ENCODE assay signal across 25 cellular contexts in the genomic region with DNA sequence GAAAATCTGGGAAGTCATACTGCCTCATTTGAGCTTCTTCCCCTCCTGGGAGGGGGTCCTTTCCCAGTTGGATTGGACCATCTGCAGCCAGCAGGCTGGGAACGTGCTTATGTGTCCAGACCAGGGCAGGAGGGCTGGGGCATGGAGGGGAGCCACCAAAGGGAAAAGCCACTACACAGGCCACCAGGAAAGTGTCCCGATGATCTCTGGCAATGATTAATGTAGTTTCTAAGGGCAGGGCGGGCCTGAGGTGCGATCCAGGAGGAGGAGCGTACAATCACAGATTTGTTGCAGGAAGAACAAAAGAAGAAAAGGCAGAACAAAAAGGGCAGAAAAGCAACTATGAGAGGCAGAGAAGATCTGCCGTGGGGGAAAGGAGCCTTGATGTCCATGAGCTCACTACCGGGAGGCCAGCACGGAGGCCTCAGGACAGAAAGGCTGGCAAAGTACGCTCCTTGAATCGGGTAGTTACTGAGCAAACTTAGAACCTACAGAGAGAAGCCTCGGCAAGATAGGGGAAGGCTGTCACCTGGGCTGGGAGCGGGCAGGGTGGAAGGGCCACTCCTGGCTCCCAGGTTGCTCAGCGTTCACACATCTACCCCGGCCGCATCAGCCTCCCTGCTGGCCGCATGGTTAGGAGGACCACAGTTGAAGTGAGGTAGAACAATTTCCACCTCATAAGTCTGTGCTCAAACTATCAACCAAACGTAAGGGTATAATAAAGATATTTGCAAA.
DNase-seq lines count a peak whose midpoint lies in the region; ATAC-seq, FAIRE-seq and TF ChIP-seq lines count a peak whose summit lies in the region.
"Had no signal": no experiment of that assay in that cellular context is flagged by ENCODE, and none has a peak within 500 bp of the region (broad histone marks: within the 10 kb centered on the region; RNA-seq: fewer than 3 reads in every experiment).

No MANE protein-coding gene starts in this region.

- H2AFZ ChIP-seq in IMR-90 (replicated peaks; ENCODE audit: low read length, poor library complexity): no peak overlapping the region
- no peak overlapping the region for H2AFZ ChIP-seq in K562 (ENCODE audit: low read depth, low read length)
- no peak overlapping the region for H2AFZ ChIP-seq in Karpas-422 (ENCODE audit: low read length)

- no peaks in the 10 kb centered on the region for H3K9me1 ChIP-seq in IMR-90 (ENCODE audit: insufficient read depth, low read length)
- no peaks in the 10 kb centered on the region for H3K9me1 ChIP-seq in K562 (ENCODE audit: control insufficient read depth, insufficient read depth, low read length)

- no peak overlapping the region for H3K27ac ChIP-seq in IMR-90 (ENCODE audit: insufficient read depth, low read length)
- H3K27ac ChIP-seq in K562 (ENCODE audit: extremely low read depth, low read depth, low read length): no peak overlapping the region
- peak overlapping the region; percentile 59 to 69 for H3K27ac ChIP-seq in mucosa of rectum (ENCODE audit: low read depth in 2 of 2, low read length in 2 of 2)
- peak overlapping the region; percentile 55 to 79 (median 72) for H3K27ac ChIP-seq in transverse colon
- no peak overlapping the region for H3K27ac ChIP-seq in Karpas-422 (ENCODE audit: low read length)
- H3K27ac ChIP-seq: C4-2B, HL-60, Peyer's patch, SK-N-MC had no signal

- H3K27me3 ChIP-seq in IMR-90 (ENCODE audit: control insufficient read depth, insufficient read depth, low read length) (peaks cover 14% of the 10 kb centered on the region), K562 (ENCODE audit: control insufficient read depth in 2 of 2, insufficient read depth in 2 of 2, low read length in 2 of 2) (peaks cover 34 to 59% of the 10 kb centered on the region in 2 experiments), mucosa of rectum (ENCODE audit: control insufficient read depth in 2 of 2, insufficient read depth in 2 of 2, low read length in 2 of 2) (no peaks in the 10 kb centered on the region), transverse colon (peaks cover 3% of the 10 kb centered on the region), Karpas-422 (ENCODE audit: low read length) (no peaks in the 10 kb centered on the region)
- H3K27me3 ChIP-seq: Peyer's patch had no signal

- no TSS peak for BruUV-seq in IMR-90 (replicated peaks; lab: Mats Ljungman, UMichigan)
- BruUV-seq in K562 (replicated peaks; lab: Mats Ljungman, UMichigan): no TSS peak

- H2BK15ac ChIP-seq in IMR-90 (ENCODE audit: low read depth, low read length): no peak overlapping the region

- no peak overlapping the region for H3K27ac Mint-ChIP-seq in stimulated activated naive B cell treated with anti-CD40 and anti-IgM and Interleukin-4, amounts not matched to agents 10 μg/mL and 1 μg/mL and 100 μg/mL, for 72 hours
- H3K27ac Mint-ChIP-seq: B cell; CD8-positive, alpha-beta T cell had no signal

- in situ Hi-C loops in IMR-90 (cut with MboI; ENCODE audit: low sequenced_read_pairs) (no loop called here), K562 (cut with MboI) (no loop called here), transverse colon (cut with MboI; ENCODE audit: low pct_ligation_motif_present in 1 of 4, low pct_unique_long_range_greater_than_20kb in 1 of 4, low sequenced_read_pairs in 3 of 4) (no loop called here)

- no peak overlapping the region for H3K4me3 ChIP-seq in IMR-90 (ENCODE audit: insufficient read depth, low read depth, low read length)
- H3K4me3 ChIP-seq in K562: no peak overlapping the region
- H3K4me3 ChIP-seq in mucosa of rectum (ENCODE audit: low read length in 2 of 2): peak overlapping the region; percentile 34 to 51
- peak overlapping the region in 1 of 4 donors; percentile 34 for H3K4me3 ChIP-seq in transverse colon
- no peak overlapping the region for H3K4me3 ChIP-seq in Karpas-422 (ENCODE audit: low read length)
- H3K4me3 ChIP-seq: GM12878, Peyer's patch, SK-N-MC had no signal

- ATAC-seq in IMR-90 (ENCODE audit: low read depth): no peak
- ATAC-seq in K562: no peak
- no peak for ATAC-seq in stimulated activated naive B cell treated with anti-CD40 and anti-IgM and Interleukin-4, amounts not matched to agents 10 μg/mL and 1 μg/mL and 100 μg/mL, for 72 hours (replicated peaks)
- ATAC-seq: CD8-positive, alpha-beta T cell; GM12878 had no signal

- no peaks in the 10 kb centered on the region for H3K79me1 ChIP-seq in IMR-90 (ENCODE audit: low read depth in 1 of 2, low read length in 2 of 2)

- no peak overlapping the region for H4K8ac ChIP-seq in IMR-90 (ENCODE audit: low read depth in 2 of 2, low read length in 2 of 2)

- no peak overlapping the region for H3K14ac ChIP-seq in IMR-90 (replicated peaks; ENCODE audit: low read depth, low read length)

- H3K4me1 ChIP-seq in IMR-90 (ENCODE audit: control insufficient read depth, insufficient read depth, low read length) (no peaks in the 10 kb centered on the region), K562 (replicated peaks in 1 of 2; ENCODE audit: control insufficient read depth in 2 of 2, insufficient read depth in 2 of 2, low read length in 2 of 2) (no peaks in the 10 kb centered on the region), mucosa of rectum (ENCODE audit: control insufficient read depth in 2 of 2, insufficient read depth in 2 of 2, low read length in 2 of 2) (peaks cover 0 to 5% of the 10 kb centered on the region in 2 donors), transverse colon (no peaks in the 10 kb centered on the region), Karpas-422 (ENCODE audit: low read length) (no peaks in the 10 kb centered on the region)
- H3K4me1 ChIP-seq: Caco-2, Peyer's patch had no signal

- no peaks in the 10 kb centered on the region for H3K36me3 Mint-ChIP-seq in stimulated activated naive B cell treated with anti-CD40 and anti-IgM and Interleukin-4, amounts not matched to agents 10 μg/mL and 1 μg/mL and 100 μg/mL, for 72 hours
- H3K36me3 Mint-ChIP-seq: CD8-positive, alpha-beta T cell had no signal

- CTCF ChIA-PET in IMR-90 (lab: Yijun Ruan, JAX): no interaction called here
- CTCF ChIA-PET in K562 (lab: Yijun Ruan, JAX; ENCODE audit: low intra/inter-chr PET ratio): no interaction called here

- H3K4me3 Mint-ChIP-seq in stimulated activated naive B cell treated with anti-CD40 and anti-IgM and Interleukin-4, amounts not matched to agents 10 μg/mL and 1 μg/mL and 100 μg/mL, for 72 hours: no peak overlapping the region
- H3K4me3 Mint-ChIP-seq: B cell; CD8-positive, alpha-beta T cell had no signal

- POLR2A ChIA-PET in IMR-90 (lab: Charles Lee; ENCODE audit: unreplicated experiment): no interaction called here
- POLR2A ChIA-PET in K562 (lab: Yijun Ruan, JAX): interaction anchor here (0.5 to 1.4 kb wide), 3 partner anchors 9 to 267 kb away, joined by 3 to 4 read pairs (median 3); no protein-coding TSS in a partner anchor

- no CpG with 5 or more reads among the region's 17 CpGs for WGBS in IMR-90 (ENCODE audit: extremely low coverage in 2 of 2, insufficient read length in 1 of 2), 2 experiments
- 1% methylated on average over 17 of the region's 17 CpGs for WGBS in K562 (ENCODE audit: insufficient coverage, low coverage, missing lambda C conversion rate)
- WGBS in transverse colon (ENCODE audit: low coverage in 1 of 2), 2 donors: 60 to 61% methylated on average over 3 to 17 of the region's 17 CpGs

- peak overlapping the region; percentile 13 for H2AK9ac ChIP-seq in IMR-90 (replicated peaks; ENCODE audit: low read depth, low read length, poor library complexity)

- no peak overlapping the region for H2BK5ac ChIP-seq in IMR-90 (ENCODE audit: low read depth, low read length, poor library complexity, severe bottlenecking)

- no peak overlapping the region for H2BK120ac ChIP-seq in IMR-90 (ENCODE audit: low read depth, low read length)

- dilution Hi-C loops in IMR-90 (cut with HindIII; ENCODE audit: low sequenced_read_pairs, unreplicated experiment): no loop called here

- no peak overlapping the region for H3K4me2 ChIP-seq in IMR-90 (ENCODE audit: low read depth, low read length)
- H3K4me2 ChIP-seq in K562 (ENCODE audit: insufficient read depth, low read length): no peak overlapping the region
- H3K4me2 ChIP-seq in Karpas-422 (ENCODE audit: low read depth, low read length, poor library complexity, severe bottlenecking): no peak overlapping the region

- H3K18ac ChIP-seq in IMR-90 (ENCODE audit: low read depth, low read length): no peak overlapping the region

- no peak overlapping the region for H2AK5ac ChIP-seq in IMR-90 (ENCODE audit: low read depth, low read length)

- H3K9ac ChIP-seq in IMR-90 (ENCODE audit: low read depth, low read length) (no peak overlapping the region), K562 (ENCODE audit: insufficient read depth in 1 of 2, low read depth in 2 of 2, low read length in 2 of 2) (no peak overlapping the region), mucosa of rectum (ENCODE audit: low read depth in 1 of 2, low read length in 2 of 2) (peak overlapping the region in 1 of 2 donors; percentile 21), Karpas-422 (ENCODE audit: low read length) (no peak overlapping the region)

- H4K5ac ChIP-seq in IMR-90 (ENCODE audit: low read depth, low read length): no peak overlapping the region

- H3K27me3 Mint-ChIP-seq in stimulated activated naive B cell treated with anti-CD40 and anti-IgM and Interleukin-4, amounts not matched to agents 10 μg/mL and 1 μg/mL and 100 μg/mL, for 72 hours: peaks cover 12 to 30% of the 10 kb centered on the region in 2 donors

- intact Hi-C loops in IMR-90 (cut with micrococcal nuclease) (no loop called here), K562 (cut with micrococcal nuclease) (no loop called here), transverse colon (cut with DNase I; ENCODE audit: low total_unique reads) (no loop called here)

- H3K4ac ChIP-seq in IMR-90 (ENCODE audit: low read depth, low read length): no peak overlapping the region

- H3K56ac ChIP-seq in IMR-90 (ENCODE audit: extremely low read depth, insufficient read depth, low read length): no peak overlapping the region

- FAIRE-seq in K562 (lab: Jason Lieb, UNC): no peak
- FAIRE-seq: GM12878, H1 had no signal

- H3K9me3 ChIP-seq in IMR-90 (ENCODE audit: control insufficient read depth, insufficient read depth, low read length) (no peaks in the 10 kb centered on the region; the same call in 1 of the 2 replicates), K562 (replicated peaks; ENCODE audit: control insufficient read depth, insufficient read depth, low read depth, low read length) (no peaks in the 10 kb centered on the region), mucosa of rectum (ENCODE audit: control insufficient read depth in 2 of 2, low read length in 2 of 2) (no peaks in the 10 kb centered on the region), transverse colon (no peaks in the 10 kb centered on the region), Karpas-422 (ENCODE audit: low read length) (no peaks in the 10 kb centered on the region)
- H3K9me3 ChIP-seq: Caco-2, Peyer's patch had no signal

- TF ChIP-seq POLR2A in IMR-90 (IDR thresholded peaks at IDR 0.05; ENCODE audit: low read depth, low read length) (no peak), K562 (conservative IDR thresholded peaks at IDR 0.05) (no peak), transverse colon (IDR thresholded peaks at IDR 0.05) (peak; percentile 35)

- no peak for DNase-seq in IMR-90
- no peak for DNase-seq in K562 (ENCODE audit: extremely low read depth in 1 of 4, low spot score in 3 of 4)
- peak; percentile 48 for DNase-seq in transverse colon
- DNase-seq in Karpas-422: no peak
- no peak for DNase-seq in stimulated activated naive B cell treated with anti-CD40 and anti-IgM and Interleukin-4, amounts not matched to agents 10 μg/mL and 1 μg/mL and 100 μg/mL, for 72 hours
- no peak for DNase-seq in germinal center (ENCODE audit: low spot score)
- DNase-seq: Caco-2; CD8-positive, alpha-beta T cell; DMS79; GDM1; HCEC 1CT; KG1; MM.1S; NCI-H2029; NCI-H446 treated with DMSO at 0.1 percent for 48 hours; NCI-H526 treated with DMSO at 0.1 percent for 48 hours; Peyer's patch; SHP77 treated with DMSO at 0.1 percent for 48 hours had no signal

- H4K20me1 ChIP-seq in IMR-90 (ENCODE audit: insufficient read depth, low read length) (no peaks in the 10 kb centered on the region), K562 (replicated peaks; ENCODE audit: control insufficient read depth, insufficient read depth, low read length) (no peaks in the 10 kb centered on the region), Karpas-422 (ENCODE audit: insufficient read depth, low read depth, low read length) (no peaks in the 10 kb centered on the region)

- no peak overlapping the region for H3K23ac ChIP-seq in IMR-90 (ENCODE audit: low read depth, low read length)

- TF ChIP-seq RAD21 in IMR-90 (IDR thresholded peaks at IDR 0.05; ENCODE audit: low read length): no peak
- TF ChIP-seq RAD21 in K562 (CRISPR knock-in tag; conservative IDR thresholded peaks at IDR 0.05 in 1 of 2, IDR thresholded peaks at IDR 0.05 in 1 of 2): no peak

- H2BK20ac ChIP-seq in IMR-90 (ENCODE audit: low read depth, low read length): no peak overlapping the region

- no peak overlapping the region for H4K91ac ChIP-seq in IMR-90 (ENCODE audit: insufficient read depth, low read depth, low read length)

- no peak for TF ChIP-seq CTCF in IMR-90 (conservative IDR thresholded peaks at IDR 0.05; ENCODE audit: low read depth, low read length)
- no peak for TF ChIP-seq CTCF in K562 (IDR thresholded peaks at IDR 0.05 in 2 of 3, conservative IDR thresholded peaks at IDR 0.05 in 1 of 3; ENCODE audit: insufficient read depth in 2 of 3, low read depth in 1 of 3, low read length in 3 of 3)
- TF ChIP-seq CTCF in transverse colon (IDR thresholded peaks at IDR 0.05): no peak

- H3K36me3 ChIP-seq in IMR-90 (ENCODE audit: control insufficient read depth, insufficient read depth, low read length) (no peaks in the 10 kb centered on the region), K562 (ENCODE audit: control insufficient read depth, insufficient read depth, low read length) (no peaks in the 10 kb centered on the region), mucosa of rectum (ENCODE audit: control insufficient read depth in 2 of 2, insufficient read depth in 2 of 2, low read length in 2 of 2) (no peaks in the 10 kb centered on the region), transverse colon (no peaks in the 10 kb centered on the region), Karpas-422 (ENCODE audit: insufficient read depth, low read length) (no peaks in the 10 kb centered on the region)
- H3K36me3 ChIP-seq: Peyer's patch had no signal

- no peaks in the 10 kb centered on the region for H3K79me2 ChIP-seq in K562 (ENCODE audit: control insufficient read depth, insufficient read depth, low read length)
- no peaks in the 10 kb centered on the region for H3K79me2 ChIP-seq in Karpas-422 (ENCODE audit: low read length)

- no peaks in the 10 kb centered on the region for H3K9me3 Mint-ChIP-seq in stimulated activated naive B cell treated with anti-CD40 and anti-IgM and Interleukin-4, amounts not matched to agents 10 μg/mL and 1 μg/mL and 100 μg/mL, for 72 hours
- H3K9me3 Mint-ChIP-seq: CD8-positive, alpha-beta T cell had no signal

- H3K4me1 Mint-ChIP-seq in stimulated activated naive B cell treated with anti-CD40 and anti-IgM and Interleukin-4, amounts not matched to agents 10 μg/mL and 1 μg/mL and 100 μg/mL, for 72 hours: no peaks in the 10 kb centered on the region
- H3K4me1 Mint-ChIP-seq: B cell had no signal

- TF ChIP-seq EP300 in K562 (IDR thresholded peaks at IDR 0.05; ENCODE audit: low read length): no peak
- no peak for TF ChIP-seq EP300 in transverse colon (IDR thresholded peaks at IDR 0.05; ENCODE audit: low read depth)

- no peaks in the 10 kb centered on the region for H3K9me2 ChIP-seq in Karpas-422 (replicated peaks; ENCODE audit: insufficient read depth, low read length)

Comparison
In these comparisons a context has a peak if more than half of its experiments do, and no peak if none do; other contexts are left out.
1. H3K27ac ChIP-seq: peak in mucosa of rectum (2 of 2) and transverse colon (4 of 4); none in IMR-90 (single experiment), K562 (single experiment) and Karpas-422 (single experiment).
2. H3K4me3 ChIP-seq: peak in mucosa of rectum (2 of 2); none in IMR-90 (single experiment), K562 (single experiment) and Karpas-422 (single experiment).